Comparison of ENCODE assay signal across 25 cellular contexts in the genomic region with DNA sequence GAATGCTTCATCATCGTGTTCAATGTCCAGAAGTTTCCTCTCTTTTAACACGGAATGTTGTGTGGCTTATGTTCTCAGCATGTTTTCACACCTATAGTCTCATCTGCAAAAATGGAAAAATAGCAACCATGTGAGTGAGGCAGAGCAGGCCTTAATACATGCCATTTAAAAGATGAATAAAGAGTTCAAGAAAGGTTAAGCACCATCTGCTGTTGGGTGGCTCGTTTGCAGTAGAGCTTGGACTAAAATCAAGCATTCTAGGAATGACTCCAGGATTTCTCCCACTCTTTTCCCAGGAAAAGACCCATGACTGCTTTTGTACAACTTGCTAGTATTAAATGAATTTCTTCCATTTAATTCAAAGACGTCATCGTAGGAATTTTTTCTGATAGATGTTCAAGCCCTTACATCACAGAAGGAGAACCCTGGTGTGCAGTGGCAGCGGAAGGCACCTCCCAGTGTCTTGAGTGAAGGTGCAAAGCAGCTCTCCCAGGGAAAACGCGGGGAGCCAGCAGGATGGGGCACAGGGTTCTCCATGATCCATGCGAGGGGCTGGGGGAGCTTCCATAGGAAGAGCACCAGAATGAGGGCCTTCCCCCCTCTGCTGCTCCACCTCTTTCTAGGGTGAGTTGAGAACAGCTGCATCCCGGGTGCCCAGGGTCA. TPM values are rescaled to one million over a fixed set of nuclear protein-coding genes. Genes with fewer than 3 reads are reported as not detected.
DNase-seq lines count a peak whose midpoint lies in the region; ATAC-seq and TF ChIP-seq lines count a peak whose summit lies in the region.
"Had no signal": no experiment of that assay in that cellular context is flagged by ENCODE, and none has a peak within 500 bp of the region (broad histone marks: within the 10 kb centered on the region; RNA-seq: fewer than 3 reads in every experiment).

No MANE protein-coding gene starts in this region.

- H3K27me3 ChIP-seq in heart right ventricle (peaks cover 0 to 25% (median 11%) of the 10 kb centered on the region in 7 donors), WERI-Rb-1 (ENCODE audit: insufficient read depth, low read depth, severe bottlenecking) (no peaks in the 10 kb centered on the region), BE2C (no peaks in the 10 kb centered on the region), endodermal cell (ENCODE audit: control insufficient read depth, insufficient read depth, low read length, poor library complexity, severe bottlenecking) (no peaks in the 10 kb centered on the region)
- H3K27me3 ChIP-seq: cardiac muscle cell, transverse colon had no signal

- WGBS in heart right ventricle, 2 donors, result 59 to 63% methylated on average over 10 of the region's 10 CpGs
- 90 to 95% methylated on average over 8 to 10 of the region's 10 CpGs for WGBS in endodermal cell (ENCODE audit: insufficient coverage in 1 of 2, insufficient read length in 1 of 2), 2 experiments

- DNase-seq in heart right ventricle, result no peak
- DNase-seq in left ventricle myocardium superior, result no peak
- DNase-seq in WERI-Rb-1, result no peak
- peak; percentile 34 for DNase-seq in fibroblast of villous mesenchyme (ENCODE audit: low read depth)
- no peak for DNase-seq in NCI-H510A treated with DMSO at 0.1 percent for 48 hours (lab: John Stamatoyannopoulos, UW)
- no peak for DNase-seq in BE2C
- no peak for DNase-seq in endodermal cell
- DNase-seq: activated CD4-positive, CD25-positive, alpha-beta regulatory T cell treated with anti-CD3 and anti-CD28 coated beads, Interleukin-2, amount 50 U/mL, for 72 hours; activated CD8-positive, alpha-beta T cell treated with anti-CD3 and anti-CD28 coated beads, Interleukin-2, amount 10 ng/mL, durations not matched to agents 7 days and 5 days; CD4-positive, alpha-beta memory T cell; kidney glomerular epithelial cell; mesendoderm; natural killer cell; NCI-H2029; NCI-H446; stimulated activated CD4-positive, alpha-beta T cell treated with anti-CD3 and anti-CD28 coated beads, Interleukin-12 subunit alpha, Interleukin-12 subunit beta, amount 100 ng/mL, for 4 hours; stimulated activated naive CD8-positive, alpha-beta T cell treated with anti-CD3 and anti-CD28 coated beads, Interleukin-15, amount 100 ng/mL, for 72 hours; transverse colon had no signal

- intact Hi-C loops in heart right ventricle (cut with DNase I) (no loop called here), left ventricle myocardium superior (cut with micrococcal nuclease) (no loop called here)

- no peaks in the 10 kb centered on the region for H3K36me3 Mint-ChIP-seq in endodermal cell (ENCODE audit: low read depth)
- H3K36me3 Mint-ChIP-seq: CD4-positive, alpha-beta memory T cell; natural killer cell had no signal

- H3K9ac ChIP-seq in endodermal cell (ENCODE audit: extremely low read depth, low read length, poor library complexity, severe bottlenecking), result no peak overlapping the region

- H3K4me3 Mint-ChIP-seq in endodermal cell, result no peak overlapping the region
- H3K4me3 Mint-ChIP-seq: activated CD8-positive, alpha-beta T cell treated with anti-CD3 and anti-CD28 coated beads, Interleukin-2, amount 10 ng/mL, durations not matched to agents 7 days and 5 days; CD4-positive, alpha-beta memory T cell; natural killer cell; stimulated activated naive CD8-positive, alpha-beta T cell treated with anti-CD3 and anti-CD28 coated beads, Interleukin-15, amount 100 ng/mL, for 72 hours had no signal

- H3K36me3 ChIP-seq in heart right ventricle, result no peaks in the 10 kb centered on the region
- no peaks in the 10 kb centered on the region for H3K36me3 ChIP-seq in WERI-Rb-1
- no peaks in the 10 kb centered on the region for H3K36me3 ChIP-seq in BE2C
- H3K36me3 ChIP-seq in endodermal cell (ENCODE audit: control insufficient read depth, insufficient read depth, low read length), result no peaks in the 10 kb centered on the region
- H3K36me3 ChIP-seq: cardiac muscle cell, transverse colon had no signal

- no peaks in the 10 kb centered on the region for H3K9me3 ChIP-seq in heart right ventricle
- peaks cover 10% of the 10 kb centered on the region for H3K9me3 ChIP-seq in WERI-Rb-1 (ENCODE audit: severe bottlenecking)
- peaks cover 8% of the 10 kb centered on the region; the same call in 1 of the 2 replicates for H3K9me3 ChIP-seq in BE2C
- H3K9me3 ChIP-seq in endodermal cell (ENCODE audit: control insufficient read depth, low read length), result no peaks in the 10 kb centered on the region
- H3K9me3 ChIP-seq: transverse colon had no signal

- no peak overlapping the region for H3K27ac Mint-ChIP-seq in endodermal cell
- H3K27ac Mint-ChIP-seq: activated CD8-positive, alpha-beta T cell treated with anti-CD3 and anti-CD28 coated beads, Interleukin-2, amount 10 ng/mL, durations not matched to agents 7 days and 5 days; CD4-positive, alpha-beta memory T cell; natural killer cell; stimulated activated naive CD8-positive, alpha-beta T cell treated with anti-CD3 and anti-CD28 coated beads, Interleukin-15, amount 100 ng/mL, for 72 hours had no signal

- H3K4me1 ChIP-seq in heart right ventricle, result peaks cover 0 to 7% (median 0%) of the 10 kb centered on the region in 9 donors
- no peaks in the 10 kb centered on the region for H3K4me1 ChIP-seq in BE2C
- H3K4me1 ChIP-seq in endodermal cell (ENCODE audit: control insufficient read depth, insufficient read depth, low read length), result no peaks in the 10 kb centered on the region
- H3K4me1 ChIP-seq: transverse colon had no signal

- ATAC-seq in heart right ventricle (peak in 7 of 8 donors; percentile 28 to 76 (median 63)), left ventricle myocardium superior (no peak), HG02840 (IDR thresholded peaks at IDR 0.05; ENCODE audit: low FRiP score, unreplicated experiment) (no peak)
- ATAC-seq: activated CD8-positive, alpha-beta T cell treated with anti-CD3 and anti-CD28 coated beads, Interleukin-2, amount 10 ng/mL, durations not matched to agents 7 days and 5 days; HCT116; natural killer cell; Panc1; stimulated activated naive CD8-positive, alpha-beta T cell treated with anti-CD3 and anti-CD28 coated beads, Interleukin-15, amount 100 ng/mL, for 72 hours had no signal

- no peak for TF ChIP-seq CTCF in heart right ventricle (IDR thresholded peaks at IDR 0.05)
- no peak for TF ChIP-seq CTCF in WERI-Rb-1 (IDR thresholded peaks at IDR 0.05; ENCODE audit: low read depth, low read length)
- no peak for TF ChIP-seq CTCF in fibroblast of villous mesenchyme (IDR thresholded peaks at IDR 0.05; ENCODE audit: insufficient read depth, low read depth, low read length)
- TF ChIP-seq CTCF in BE2C (IDR thresholded peaks at IDR 0.05; ENCODE audit: low read depth, low read length), result no peak
- no peak for TF ChIP-seq CTCF in endodermal cell (conservative IDR thresholded peaks at IDR 0.05)

- H3K9me3 Mint-ChIP-seq in endodermal cell, result peaks cover 4% of the 10 kb centered on the region
- H3K9me3 Mint-ChIP-seq: stimulated activated naive CD8-positive, alpha-beta T cell treated with anti-CD3 and anti-CD28 coated beads, Interleukin-15, amount 100 ng/mL, for 72 hours had no signal

- H3K27me3 Mint-ChIP-seq in endodermal cell (ENCODE audit: insufficient read depth), result no peaks in the 10 kb centered on the region

- H3K4me3 ChIP-seq in heart right ventricle (no peak overlapping the region), WERI-Rb-1 (ENCODE audit: low read depth, low read length) (no peak overlapping the region), fibroblast of villous mesenchyme (ENCODE audit: low read depth, low read length) (no peak overlapping the region), BE2C (ENCODE audit: low read depth, low read length) (no peak overlapping the region), endodermal cell (ENCODE audit: low read length) (no peak overlapping the region)
- H3K4me3 ChIP-seq: cardiac muscle cell, transverse colon had no signal

- H3K4me1 Mint-ChIP-seq in endodermal cell, result no peaks in the 10 kb centered on the region
- H3K4me1 Mint-ChIP-seq: CD4-positive, alpha-beta memory T cell; natural killer cell; stimulated activated naive CD8-positive, alpha-beta T cell treated with anti-CD3 and anti-CD28 coated beads, Interleukin-15, amount 100 ng/mL, for 72 hours had no signal

- H3K27ac ChIP-seq in heart right ventricle (peak overlapping the region in 2 of 10 donors; percentile 30 to 80), WERI-Rb-1 (peak overlapping the region; percentile 16; the same call in 1 of the 2 replicates), endodermal cell (ENCODE audit: low read depth, low read length) (no peak overlapping the region)
- H3K27ac ChIP-seq: cardiac muscle cell, transverse colon had no signal

RNA-seq across cellular contexts. Expression of gene DCDC2C, which starts 9.6 kb away (rescaled TPM):
- total RNA-seq in heart right ventricle (under 1 TPM in 1 of 10 donors, not detected in 9; 0.66 TPM), left ventricle myocardium superior (not detected), fibroblast of villous mesenchyme (not detected in 2 replicates), endodermal cell (not detected)
- not detected for polyA plus RNA-seq in heart right ventricle
- not detected for polyA plus RNA-seq in BE2C (2012; ENCODE audit: insufficient read depth, insufficient read length, low read depth)
- polyA plus RNA-seq in endodermal cell (2013, experiment 1 of 2), result not detected
- polyA plus RNA-seq in endodermal cell (2013, experiment 2 of 2), result not detected
- total RNA-seq: activated CD8-positive, alpha-beta T cell treated with anti-CD3 and anti-CD28 coated beads, Interleukin-2, amount 10 ng/mL, durations not matched to agents 7 days and 5 days; cardiac muscle cell; CD4-positive, alpha-beta memory T cell; epithelial cell of proximal tubule; glomerular endothelial cell; natural killer cell; osteocyte; transverse colon had no signal
- polyA plus RNA-seq: cardiac muscle cell; CD4-positive, alpha-beta memory T cell had no signal

RNA-seq across cellular contexts. Expression of gene ALLC, which starts 55.0 kb away (rescaled TPM):
- not detected for total RNA-seq in heart right ventricle
- polyA plus RNA-seq in heart right ventricle, result under 1 TPM in 1 of 2 donors, not detected in 1; 0.59 TPM
- not detected for total RNA-seq in left ventricle myocardium superior
- total RNA-seq in fibroblast of villous mesenchyme, result under 0.01 TPM in 1 of 2 replicates, not detected in the other
- polyA plus RNA-seq in BE2C (2012; ENCODE audit: insufficient read depth, insufficient read length, low read depth), result not detected
- not detected for total RNA-seq in endodermal cell
- not detected for polyA plus RNA-seq in endodermal cell (2013, experiment 1 of 2)
- polyA plus RNA-seq in endodermal cell (2013, experiment 2 of 2), result not detected
- total RNA-seq: activated CD8-positive, alpha-beta T cell treated with anti-CD3 and anti-CD28 coated beads, Interleukin-2, amount 10 ng/mL, durations not matched to agents 7 days and 5 days; cardiac muscle cell; CD4-positive, alpha-beta memory T cell; epithelial cell of proximal tubule; glomerular endothelial cell; natural killer cell; osteocyte; transverse colon had no signal
- polyA plus RNA-seq: cardiac muscle cell; CD4-positive, alpha-beta memory T cell had no signal

Comparison
In these comparisons a context has a peak if more than half of its experiments do, and no peak if none do; other contexts are left out.
1. ATAC-seq: peak in heart right ventricle (7 of 8); none in left ventricle myocardium superior (single experiment) and HG02840 (single experiment).